ENCODE assay signal across 32 cellular contexts in the genomic region with DNA sequence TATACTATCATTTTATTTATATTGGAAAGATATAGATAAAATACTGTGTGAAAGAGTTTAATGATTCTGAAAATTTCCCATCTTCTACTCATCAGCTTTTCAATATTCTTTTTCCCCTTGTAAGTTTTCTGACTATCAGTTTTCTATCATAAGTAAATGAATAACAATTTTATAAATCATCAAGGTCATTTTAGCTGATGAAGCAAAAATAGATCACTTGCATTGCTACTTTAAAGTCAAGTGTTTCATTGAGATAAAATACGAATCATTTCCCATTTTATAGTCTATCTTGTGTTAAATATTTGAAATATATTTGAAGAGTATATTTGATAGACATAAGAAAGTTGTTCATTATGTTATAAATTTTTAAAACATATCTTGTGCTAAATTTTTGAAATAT.
"Had no signal": no experiment of that assay in that cellular context is flagged by ENCODE, and none has a peak within 500 bp of the region (broad histone marks: within the 10 kb centered on the region; RNA-seq: fewer than 3 reads in every experiment).

No MANE protein-coding gene starts in this region.

- DNase-seq: activated B cell treated with CpG ODN at 0.5 μM for 24 hours; activated CD4-positive, alpha-beta memory T cell treated with anti-CD3 and anti-CD28 coated beads for 36 hours; activated CD4-positive, alpha-beta T cell treated with anti-CD3 and anti-CD28 coated beads, Interleukin-2, amount 10 ng/mL, durations not matched to agents 24 days and 14 days; activated CD8-positive, alpha-beta memory T cell treated with anti-CD3 and anti-CD28 coated beads, Interleukin-2, amount 10 ng/mL, durations not matched to agents 7 days and 5 days; activated CD8-positive, alpha-beta memory T cell treated with anti-CD3 and anti-CD28 coated beads, Interleukin-2, amount 50 U/mL, for 4 hours; activated CD8-positive, alpha-beta T cell treated with anti-CD3 and anti-CD28 coated beads, Interleukin-2, amount 10 ng/mL, durations not matched to agents 7 days and 5 days; activated effector memory CD4-positive, alpha-beta T cell treated with anti-CD3 and anti-CD28 coated beads, Interleukin-2, amount 50 U/mL, for 16 hours; activated naive CD4-positive, alpha-beta T cell treated with anti-CD3 and anti-CD28 coated beads for 36 hours; activated naive CD8-positive, alpha-beta T cell treated with anti-CD3 and anti-CD28 coated beads for 36 hours; activated naive CD8-positive, alpha-beta T cell treated with anti-CD3 and anti-CD28 coated beads, Interleukin-2, amount 50 U/mL, for 24 hours; activated T-cell treated with anti-CD3 and anti-CD28 coated beads, Interleukin-2, amount 50 U/mL, for 1 hour; activated T-cell treated with anti-CD3 and anti-CD28 coated beads, Interleukin-2, amount 50 U/mL, for 48 hours; adrenal gland; amygdala; aorta; body of pancreas; central memory CD4-positive, alpha-beta T cell; cerebellar nuclear complex; dorsolateral prefrontal cortex; effector memory CD8-positive, alpha-beta T cell; esophagus squamous epithelium; foreskin melanocyte; head of caudate nucleus; T-helper 1 cell; T-helper 17 cell; T1000; WERI-Rb-1 had no signal

- H3K4me1 ChIP-seq: adrenal gland, body of pancreas, esophagus squamous epithelium had no signal

- H3K9me3 ChIP-seq: adrenal gland, body of pancreas, esophagus squamous epithelium had no signal

- H3K27ac ChIP-seq: adrenal gland, body of pancreas, cardiac muscle cell, coronary artery, dorsolateral prefrontal cortex, epithelial cell of prostate, esophagus squamous epithelium, WERI-Rb-1 had no signal

- FAIRE-seq: endothelial cell of umbilical vein had no signal

- H3K27me3 ChIP-seq: adrenal gland, body of pancreas, cardiac muscle cell, dorsolateral prefrontal cortex, esophagus squamous epithelium had no signal

- ATAC-seq: activated CD4-positive, CD25-positive, alpha-beta regulatory T cell treated with anti-CD3 and anti-CD28 coated beads, Interleukin-2, amount 50 U/mL, for 24 hours; activated CD8-positive, alpha-beta memory T cell treated with anti-CD3 and anti-CD28 coated beads, Interleukin-2, amount 10 ng/mL, durations not matched to agents 7 days and 5 days; activated CD8-positive, alpha-beta T cell treated with anti-CD3 and anti-CD28 coated beads, Interleukin-2, amount 10 ng/mL, durations not matched to agents 7 days and 5 days; activated naive CD8-positive, alpha-beta T cell treated with anti-CD3 and anti-CD28 coated beads, Interleukin-2, amount 50 U/mL, for 24 hours; body of pancreas; effector memory CD8-positive, alpha-beta T cell; T-helper 17 cell had no signal

- H3K36me3 ChIP-seq: adrenal gland, cardiac muscle cell, esophagus squamous epithelium, WERI-Rb-1 had no signal

- H3K4me3 ChIP-seq: adrenal gland, body of pancreas, cardiac muscle cell, coronary artery, dorsolateral prefrontal cortex, esophagus squamous epithelium had no signal
